In the genomic region with DNA sequence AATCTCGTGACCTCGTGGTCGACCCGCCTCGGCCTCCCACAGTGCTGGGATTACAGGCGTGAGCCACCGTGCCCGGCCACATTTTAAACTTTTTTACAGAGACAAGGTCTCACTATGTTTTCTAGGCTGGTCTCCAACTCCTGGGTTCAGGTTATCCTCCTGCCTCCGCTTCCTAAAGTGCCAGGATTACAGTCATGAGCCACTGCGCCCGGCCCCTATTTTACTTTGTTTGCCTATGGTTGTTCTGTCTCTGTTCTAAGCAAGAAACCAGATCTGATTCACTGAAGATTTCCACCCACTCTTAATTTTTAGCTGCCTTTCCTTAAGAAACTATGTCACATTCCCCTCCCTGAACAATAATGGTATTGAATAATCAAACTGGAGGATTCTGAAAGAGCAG, we compare ENCODE assay signal across 24 cellular contexts. TPM values are rescaled to one million over a fixed set of nuclear protein-coding genes. Genes with fewer than 3 reads are reported as not detected.
A peak's percentile ranks its signal among the peaks of the same experiment; 100 is the strongest.
DNase-seq lines count a peak whose midpoint lies in the region; ATAC-seq, FAIRE-seq and TF ChIP-seq lines count a peak whose summit lies in the region.
"Had no signal": no experiment of that assay in that cellular context is flagged by ENCODE, and none has a peak within 500 bp of the region (broad histone marks: within the 10 kb centered on the region; RNA-seq: fewer than 3 reads in every experiment).

No MANE protein-coding gene starts in this region.

- H3K27me3 Mint-ChIP-seq in activated CD4-positive, alpha-beta T cell treated with anti-CD3 and anti-CD28 coated beads, Interleukin-2, amount 10 ng/mL, durations not matched to agents 7 days and 5 days, result no peaks in the 10 kb centered on the region
- no peaks in the 10 kb centered on the region for H3K27me3 Mint-ChIP-seq in activated CD4-positive, alpha-beta T cell treated with anti-CD3 and anti-CD28 coated beads for 36 hours
- H3K27me3 Mint-ChIP-seq in astrocyte (ENCODE audit: low read depth, unreplicated experiment) (no peaks in the 10 kb centered on the region), neural progenitor cell (ENCODE audit: insufficient read depth, low read depth) (no peaks in the 10 kb centered on the region)
- H3K27me3 Mint-ChIP-seq: IgD-negative memory B cell had no signal

- H3K27me3 ChIP-seq in GM23248 (replicated peaks; ENCODE audit: insufficient read depth), result no peaks in the 10 kb centered on the region
- H3K27me3 ChIP-seq in astrocyte (ENCODE audit: insufficient read depth, low read length), result no peaks in the 10 kb centered on the region
- no peaks in the 10 kb centered on the region for H3K27me3 ChIP-seq in neural progenitor cell
- H3K27me3 ChIP-seq: SJCRH30 had no signal

- peak overlapping the region; percentile 17 for H3K27ac Mint-ChIP-seq in activated CD4-positive, alpha-beta T cell treated with anti-CD3 and anti-CD28 coated beads, Interleukin-2, amount 10 ng/mL, durations not matched to agents 7 days and 5 days
- H3K27ac Mint-ChIP-seq in activated CD4-positive, alpha-beta T cell treated with anti-CD3 and anti-CD28 coated beads for 36 hours, result no peak overlapping the region
- H3K27ac Mint-ChIP-seq in astrocyte (ENCODE audit: unreplicated experiment) (peak overlapping the region; percentile 79), neural progenitor cell (peak overlapping the region; percentile 63)
- H3K27ac Mint-ChIP-seq: CD8-positive, alpha-beta T cell; IgD-negative memory B cell had no signal

- no peak overlapping the region for H3K4me3 ChIP-seq in GM23248
- H3K4me3 ChIP-seq in astrocyte (ENCODE audit: insufficient read depth, low read depth, low read length), result no peak overlapping the region
- H3K4me3 ChIP-seq in neural progenitor cell, result no peak overlapping the region
- H3K4me3 ChIP-seq: SJCRH30 had no signal

- CTCF ChIA-PET in activated CD4-positive, alpha-beta T cell treated with anti-CD3 and anti-CD28 coated beads, Interleukin-2, amount 10 ng/mL, durations not matched to agents 7 days and 5 days (lab: Charles Lee), result interaction anchor here (0.6 to 1.3 kb wide), 2 partner anchors 10 to 34 kb away, joined by 3 read pairs; no protein-coding TSS in a partner anchor
- CTCF ChIA-PET in activated CD4-positive, alpha-beta T cell treated with anti-CD3 and anti-CD28 coated beads for 36 hours (lab: Charles Lee), result interaction anchor here (1.7 kb wide), 1 partner anchor 10 kb away, joined by 5 read pairs; no protein-coding TSS in a partner anchor

- no peaks in the 10 kb centered on the region for H3K9me2 ChIP-seq in GM23248 (ENCODE audit: insufficient read depth)

- H3K36me3 Mint-ChIP-seq in activated CD4-positive, alpha-beta T cell treated with anti-CD3 and anti-CD28 coated beads, Interleukin-2, amount 10 ng/mL, durations not matched to agents 7 days and 5 days (ENCODE audit: low read depth), result peaks cover 34% of the 10 kb centered on the region
- peaks cover 49% of the 10 kb centered on the region for H3K36me3 Mint-ChIP-seq in activated CD4-positive, alpha-beta T cell treated with anti-CD3 and anti-CD28 coated beads for 36 hours (ENCODE audit: low read depth)
- H3K36me3 Mint-ChIP-seq in astrocyte (ENCODE audit: low read depth, unreplicated experiment) (peaks cover 25% of the 10 kb centered on the region), neural progenitor cell (peaks cover 24% of the 10 kb centered on the region)

- H3K79me2 ChIP-seq in GM23248 (ENCODE audit: insufficient read depth) (peaks cover 94% of the 10 kb centered on the region), astrocyte (ENCODE audit: insufficient read depth, low read length) (peaks cover 67% of the 10 kb centered on the region), neural progenitor cell (ENCODE audit: low read depth) (peaks cover 70% of the 10 kb centered on the region)

- no peaks in the 10 kb centered on the region for H3K9me3 Mint-ChIP-seq in activated CD4-positive, alpha-beta T cell treated with anti-CD3 and anti-CD28 coated beads, Interleukin-2, amount 10 ng/mL, durations not matched to agents 7 days and 5 days
- H3K9me3 Mint-ChIP-seq in activated CD4-positive, alpha-beta T cell treated with anti-CD3 and anti-CD28 coated beads for 36 hours (ENCODE audit: low read depth), result no peaks in the 10 kb centered on the region
- no peaks in the 10 kb centered on the region for H3K9me3 Mint-ChIP-seq in astrocyte (ENCODE audit: unreplicated experiment)
- no peaks in the 10 kb centered on the region for H3K9me3 Mint-ChIP-seq in neural progenitor cell
- H3K9me3 Mint-ChIP-seq: CD8-positive, alpha-beta T cell; IgD-negative memory B cell had no signal

- TF ChIP-seq CTCF in astrocyte (IDR thresholded peaks at IDR 0.05; ENCODE audit: insufficient read depth, low read depth, low read length) (no peak), neural progenitor cell (IDR thresholded peaks at IDR 0.05) (no peak)

- H3K4me2 ChIP-seq in GM23248 (ENCODE audit: unreplicated experiment), result no peak overlapping the region
- H3K4me2 ChIP-seq in astrocyte (ENCODE audit: low read length), result no peak overlapping the region
- no peak overlapping the region for H3K4me2 ChIP-seq in neural progenitor cell

- POLR2A ChIA-PET in activated CD4-positive, alpha-beta T cell treated with anti-CD3 and anti-CD28 coated beads, Interleukin-2, amount 10 ng/mL, durations not matched to agents 7 days and 5 days (lab: Charles Lee), result no interaction called here
- POLR2A ChIA-PET in activated CD4-positive, alpha-beta T cell treated with anti-CD3 and anti-CD28 coated beads for 36 hours (lab: Charles Lee), result no interaction called here

- in situ Hi-C loops in GM23248 (cut with MboI), result no loop called here

- H2AFZ ChIP-seq in GM23248 (no peak overlapping the region), astrocyte (ENCODE audit: low read depth, low read length) (no peak overlapping the region), neural progenitor cell (replicated peaks) (no peak overlapping the region)

- H3K36me3 ChIP-seq in GM23248 (ENCODE audit: low read depth) (peaks cover 51% of the 10 kb centered on the region), astrocyte (ENCODE audit: insufficient read depth, low read length) (peaks cover 55% of the 10 kb centered on the region), neural progenitor cell (peaks cover 37% of the 10 kb centered on the region)

- no peak for FAIRE-seq in astrocyte (lab: Jason Lieb, UNC)
- FAIRE-seq: G401.6, GM18507, H1, RCC 7860 had no signal

- 99% methylated on average over 11 of the region's 11 CpGs for WGBS in GM23248 (ENCODE audit: low coverage in 1 of 2, low lambda C conversion rate in 2 of 2, missing lambda C conversion rate in 2 of 2), 2 experiments

- intact Hi-C loops in activated CD4-positive, alpha-beta T cell treated with anti-CD3 and anti-CD28 coated beads for 36 hours (cut with DNase I, micrococcal nuclease), result no loop called here

- H3K4me1 ChIP-seq in GM23248 (ENCODE audit: insufficient read depth) (no peaks in the 10 kb centered on the region), astrocyte (ENCODE audit: insufficient read depth, low read length) (no peaks in the 10 kb centered on the region), neural progenitor cell (no peaks in the 10 kb centered on the region)
- H3K4me1 ChIP-seq: SJCRH30 had no signal

- ATAC-seq in activated CD4-positive, alpha-beta T cell treated with anti-CD3 and anti-CD28 coated beads for 36 hours, result no peak
- ATAC-seq: CD8-positive, alpha-beta T cell had no signal

- DNase-seq in activated CD4-positive, alpha-beta T cell treated with anti-CD3 and anti-CD28 coated beads, Interleukin-2, amount 10 ng/mL, durations not matched to agents 7 days and 5 days, result no peak
- DNase-seq in activated CD4-positive, alpha-beta T cell treated with anti-CD3 and anti-CD28 coated beads for 36 hours, result no peak
- DNase-seq in GM23248 (peak; percentile 3), astrocyte (ENCODE audit: low read depth) (no peak), neural progenitor cell (ENCODE audit: low spot score) (no peak), HT-29 (ENCODE audit: low spot score) (no peak)
- DNase-seq in stimulated activated CD4-positive, alpha-beta T cell treated with anti-CD3 and anti-CD28 coated beads, Interleukin-4, amount 100 ng/mL, for 24 hours, result no peak
- DNase-seq: 8988T; AML-193; C1 segment of cervical spinal cord; Calu3; CD8-positive, alpha-beta T cell; DMS153; MV-4-11; NCI-H1105 treated with DMSO at 0.1 percent for 48 hours; NCI-H2029 treated with DMSO at 0.1 percent for 48 hours; NCI-H226; NCI-H510A treated with DMSO at 0.1 percent for 48 hours; SJCRH30 had no signal

- no peaks in the 10 kb centered on the region for H3K9me3 ChIP-seq in GM23248 (ENCODE audit: low read depth)
- H3K9me3 ChIP-seq in astrocyte (ENCODE audit: insufficient read depth, low read depth, low read length), result no peaks in the 10 kb centered on the region
- no peaks in the 10 kb centered on the region for H3K9me3 ChIP-seq in neural progenitor cell (ENCODE audit: low read depth)
- H3K9me3 ChIP-seq: SJCRH30 had no signal

- H3K4me3 Mint-ChIP-seq in activated CD4-positive, alpha-beta T cell treated with anti-CD3 and anti-CD28 coated beads, Interleukin-2, amount 10 ng/mL, durations not matched to agents 7 days and 5 days, result no peak overlapping the region
- no peak overlapping the region for H3K4me3 Mint-ChIP-seq in activated CD4-positive, alpha-beta T cell treated with anti-CD3 and anti-CD28 coated beads for 36 hours
- H3K4me3 Mint-ChIP-seq in astrocyte (ENCODE audit: unreplicated experiment), result no peak overlapping the region
- no peak overlapping the region for H3K4me3 Mint-ChIP-seq in neural progenitor cell
- H3K4me3 Mint-ChIP-seq: CD8-positive, alpha-beta T cell; IgD-negative memory B cell had no signal

- H3K9ac ChIP-seq in GM23248 (no peak overlapping the region), astrocyte (ENCODE audit: low read length) (no peak overlapping the region), neural progenitor cell (no peak overlapping the region)

- H3F3A ChIP-seq in GM23248 (ENCODE audit: insufficient read depth), result peaks cover 20% of the 10 kb centered on the region; the same call in 1 of the 2 replicates
- H3F3A ChIP-seq in neural progenitor cell (ENCODE audit: low read depth), result peaks cover 23% of the 10 kb centered on the region

- no peak overlapping the region; the same call in 1 of the 2 replicates for H3K27ac ChIP-seq in GM23248
- H3K27ac ChIP-seq in astrocyte (ENCODE audit: low read depth, low read length), result no peak overlapping the region
- no peak overlapping the region for H3K27ac ChIP-seq in neural progenitor cell
- H3K27ac ChIP-seq: SJCRH30 had no signal

- H4K20me1 ChIP-seq in GM23248 (ENCODE audit: insufficient read depth) (no peaks in the 10 kb centered on the region), astrocyte (ENCODE audit: insufficient read depth, low read length) (peaks cover 46% of the 10 kb centered on the region), neural progenitor cell (ENCODE audit: low read depth) (peaks cover 13% of the 10 kb centered on the region)

- H3K4me1 Mint-ChIP-seq in activated CD4-positive, alpha-beta T cell treated with anti-CD3 and anti-CD28 coated beads, Interleukin-2, amount 10 ng/mL, durations not matched to agents 7 days and 5 days, result no peaks in the 10 kb centered on the region
- no peaks in the 10 kb centered on the region for H3K4me1 Mint-ChIP-seq in activated CD4-positive, alpha-beta T cell treated with anti-CD3 and anti-CD28 coated beads for 36 hours
- H3K4me1 Mint-ChIP-seq in astrocyte (ENCODE audit: low read depth, unreplicated experiment) (no peaks in the 10 kb centered on the region), neural progenitor cell (no peaks in the 10 kb centered on the region)

RNA-seq across cellular contexts. Expression of gene PSEN1, which starts 38.9 kb away (rescaled TPM):
- total RNA-seq in activated CD4-positive, alpha-beta T cell treated with anti-CD3 and anti-CD28 coated beads, Interleukin-2, amount 10 ng/mL, durations not matched to agents 7 days and 5 days, result 10 to 100 TPM; 41.9 to 44.3 TPM
- total RNA-seq in activated CD4-positive, alpha-beta T cell treated with anti-CD3 and anti-CD28 coated beads for 36 hours, result 10 to 100 TPM; 31.2 to 31.6 TPM
- total RNA-seq in GM23248 (2014; rRNA removed; shearing (Covaris generic)), result 49.5 and 81.9 TPM in 2 replicates
- 46.3 and 46.6 TPM in 2 replicates for polyA plus RNA-seq in GM23248 (2016; fragmentation: Nextera tagmentation; extraction: Ambion mirVana)
- total RNA-seq in astrocyte (89.5 and 91.1 TPM in 2 replicates), neural progenitor cell (ENCODE audit: low replicate concordance) (55.3 and 80.5 TPM in 2 replicates)
- 16.4 and 23.2 TPM in 2 replicates for total RNA-seq in HT-29 (2014; rRNA removed; shearing (Covaris generic))

RNA-seq across cellular contexts. Expression of gene RBM25, which starts 39.1 kb away (rescaled TPM):
- 100 to 1,000 TPM in 1 of 2 experiments, 10 to 100 TPM in 1; 99.4 to 100 TPM for total RNA-seq in activated CD4-positive, alpha-beta T cell treated with anti-CD3 and anti-CD28 coated beads, Interleukin-2, amount 10 ng/mL, durations not matched to agents 7 days and 5 days
- total RNA-seq in activated CD4-positive, alpha-beta T cell treated with anti-CD3 and anti-CD28 coated beads for 36 hours, result 100 to 1,000 TPM in 1 of 2 experiments, 10 to 100 TPM in 1; 95.6 to 115 TPM
- 17.3 and 17.7 TPM in 2 replicates for total RNA-seq in GM23248 (2014; rRNA removed; shearing (Covaris generic))
- polyA plus RNA-seq in GM23248 (2016; fragmentation: Nextera tagmentation; extraction: Ambion mirVana), result 42.5 and 52.9 TPM in 2 replicates
- total RNA-seq in astrocyte (91.2 and 101 TPM in 2 replicates), neural progenitor cell (ENCODE audit: low replicate concordance) (82.9 and 162 TPM in 2 replicates)
- total RNA-seq in HT-29 (2014; rRNA removed; shearing (Covaris generic)), result 20.3 and 26.1 TPM in 2 replicates
